In genomic region chr10:111319866-111320265, GRCh38 we compare ENCODE assay signal across 26 cellular contexts.
"Had no signal": no experiment of that assay in that cellular context is flagged by ENCODE, and none has a peak within 500 bp of the region (broad histone marks: within the 10 kb centered on the region; RNA-seq: fewer than 3 reads in every experiment).

No MANE protein-coding gene starts in this region.

- H3K4me3 ChIP-seq: left lung, lower lobe of right lung, prostate gland, spleen, tibial nerve, uterus had no signal

- H3K27me3 ChIP-seq: left lung, tibial nerve, uterus had no signal

- H3K27ac ChIP-seq: left lung, lower lobe of right lung, parathyroid adenoma, prostate gland, spleen, tibial nerve, uterus had no signal

- H3K9me3 ChIP-seq: left lung, lower lobe of right lung, prostate gland, spleen, tibial nerve, uterus had no signal

- H3K4me1 ChIP-seq: left lung, lower lobe of right lung, parathyroid adenoma, prostate gland, spleen, uterus had no signal

- FAIRE-seq: islet of Langerhans, kidney, small intestine had no signal

- DNase-seq: hypothalamus; immature natural killer cell; kidney; left colon; left lung; lower lobe of right lung; mammary epithelial cell; mesenchymal stem cell; naive thymus-derived CD8-positive, alpha-beta T cell; nucleus accumbens; retina; right cardiac atrium; small intestine; spleen; stimulated activated CD4-positive, alpha-beta T cell treated with anti-CD3 and anti-CD28 coated beads, Interleukin-4, amount 100 ng/mL, for 4 hours; stimulated activated CD8-positive, alpha-beta memory T cell treated with anti-CD3 and anti-CD28 coated beads, Interleukin-4, amount 100 ng/mL, for 48 hours; stimulated activated naive CD4-positive, alpha-beta T cell treated with Interleukin-2 at 50 U/mL for 16 hours; stimulated activated naive CD8-positive, alpha-beta T cell treated with anti-CD3 and anti-CD28 coated beads, Interleukin-15, amount 100 ng/mL, for 72 hours; substantia nigra; uterus had no signal

- H3K9ac ChIP-seq: parathyroid adenoma had no signal

- ATAC-seq: left colon; left lung; lower lobe of right lung; naive thymus-derived CD8-positive, alpha-beta T cell; right cardiac atrium; sciatic nerve; stimulated activated memory B cell treated with anti-CD40 and anti-IgM and Interleukin-4, amounts not matched to agents 10 μg/mL and 1 μg/mL and 100 μg/mL, for 72 hours; stimulated activated naive CD8-positive, alpha-beta T cell treated with anti-CD3 and anti-CD28 coated beads, Interleukin-15, amount 100 ng/mL, for 72 hours had no signal

- H2AFZ ChIP-seq: parathyroid adenoma had no signal

- H3K36me3 ChIP-seq: left lung, lower lobe of right lung, prostate gland, spleen, tibial nerve, uterus had no signal

- H3K79me2 ChIP-seq: parathyroid adenoma had no signal
